8 cellular contexts compared by ENCODE assay signal in genomic region chr3:100335137-100335833, GRCh38. TPM values are rescaled to one million over a fixed set of nuclear protein-coding genes. Genes with fewer than 3 reads are reported as not detected.
A peak's percentile ranks its signal among the peaks of the same experiment; 100 is the strongest.
DNase-seq lines count a peak whose midpoint lies in the region; ATAC-seq and TF ChIP-seq lines count a peak whose summit lies in the region.

No MANE protein-coding gene starts in this region.

- H3K4me1 Mint-ChIP-seq in T-helper 1 cell treated with Interleukin-12 subunit alpha and Interleukin-12 subunit beta and Interleukin-4 antibody, amounts not matched to agents 30 μg/mL and 1 μg/mL, for 36 hours (ENCODE audit: low read depth): peaks cover 13% of the 10 kb centered on the region
- peaks cover 18% of the 10 kb centered on the region for H3K4me1 Mint-ChIP-seq in activated T-helper 2 cell treated with anti-CD3 and anti-CD28 coated beads, Interferon-gamma antibody, Interleukin-2, Interleukin-4, amounts not matched to agents 10 μg/mL and 5 μg/mL and 100 μg/mL, durations not matched to agents 14 hours and 24 hours and 36 hours (ENCODE audit: low read depth)

- TF ChIP-seq POLR2A in prostate gland (IDR thresholded peaks at IDR 0.05): no peak

- H3K27ac ChIP-seq in heart right ventricle: peak overlapping the region; percentile 46 to 94 (median 84)
- peak overlapping the region; percentile 79 to 82 for H3K27ac ChIP-seq in prostate gland

- H3K4me3 ChIP-seq in heart right ventricle (peak overlapping the region; percentile 46 to 85 (median 69)), prostate gland (peak overlapping the region; percentile 61 to 77)

- H3K36me3 ChIP-seq in heart right ventricle (peaks cover 0 to 16% (median 3%) of the 10 kb centered on the region in 9 donors), prostate gland (no peaks in the 10 kb centered on the region)

- peak overlapping the region; percentile 90 for H3K4me3 Mint-ChIP-seq in T-helper 1 cell treated with Interleukin-12 subunit alpha and Interleukin-12 subunit beta and Interleukin-4 antibody, amounts not matched to agents 30 μg/mL and 1 μg/mL, for 36 hours
- H3K4me3 Mint-ChIP-seq in activated T-helper 2 cell treated with anti-CD3 and anti-CD28 coated beads, Interferon-gamma antibody, Interleukin-2, Interleukin-4, amounts not matched to agents 10 μg/mL and 5 μg/mL and 100 μg/mL, durations not matched to agents 14 hours and 24 hours and 36 hours (ENCODE audit: low read depth): peak overlapping the region; percentile 99

- TF ChIP-seq CTCF in heart right ventricle (IDR thresholded peaks at IDR 0.05): no peak
- no peak for TF ChIP-seq CTCF in prostate gland (IDR thresholded peaks at IDR 0.05)

- no peaks in the 10 kb centered on the region for H3K9me3 ChIP-seq in heart right ventricle
- no peaks in the 10 kb centered on the region for H3K9me3 ChIP-seq in prostate gland

- peaks cover 2% of the 10 kb centered on the region for H3K36me3 Mint-ChIP-seq in T-helper 1 cell treated with Interleukin-12 subunit alpha and Interleukin-12 subunit beta and Interleukin-4 antibody, amounts not matched to agents 30 μg/mL and 1 μg/mL, for 36 hours (ENCODE audit: low read depth)
- peaks cover 15% of the 10 kb centered on the region for H3K36me3 Mint-ChIP-seq in activated T-helper 2 cell treated with anti-CD3 and anti-CD28 coated beads, Interferon-gamma antibody, Interleukin-2, Interleukin-4, amounts not matched to agents 10 μg/mL and 5 μg/mL and 100 μg/mL, durations not matched to agents 14 hours and 24 hours and 36 hours (ENCODE audit: low read depth)

- H3K27me3 Mint-ChIP-seq in T-helper 1 cell treated with Interleukin-12 subunit alpha and Interleukin-12 subunit beta and Interleukin-4 antibody, amounts not matched to agents 30 μg/mL and 1 μg/mL, for 36 hours (ENCODE audit: low read depth): no peaks in the 10 kb centered on the region
- no peaks in the 10 kb centered on the region for H3K27me3 Mint-ChIP-seq in activated T-helper 2 cell treated with anti-CD3 and anti-CD28 coated beads, Interferon-gamma antibody, Interleukin-2, Interleukin-4, amounts not matched to agents 10 μg/mL and 5 μg/mL and 100 μg/mL, durations not matched to agents 14 hours and 24 hours and 36 hours (ENCODE audit: low read depth)

- H3K4me1 ChIP-seq in heart right ventricle (peaks cover 0 to 21% (median 6%) of the 10 kb centered on the region in 9 donors), prostate gland (replicated peaks) (no peaks in the 10 kb centered on the region)

- WGBS in heart right ventricle, 2 donors: 54 to 55% methylated on average over 20 of the region's 20 CpGs
- WGBS in prostate gland: 59% methylated on average over 20 of the region's 20 CpGs

- ATAC-seq in HG02623 (IDR thresholded peaks at IDR 0.05; ENCODE audit: unreplicated experiment) (peak; percentile 40), heart right ventricle (peak in 3 of 8 donors; percentile 10 to 28 (median 11)), HG02970 (IDR thresholded peaks at IDR 0.05; ENCODE audit: low FRiP score, unreplicated experiment) (no peak)

- intact Hi-C loops in activated T-helper 2 cell treated with anti-CD3 and anti-CD28 coated beads, Interferon-gamma antibody, Interleukin-2, Interleukin-4, amounts not matched to agents 10 μg/mL and 5 μg/mL and 100 μg/mL, durations not matched to agents 14 hours and 24 hours and 36 hours (cut with micrococcal nuclease): loop anchor here (2.0 to 10.0 kb wide), 2 partner anchors 18 to 380 kb away; no protein-coding TSS in a partner anchor
- intact Hi-C loops in heart right ventricle (cut with DNase I): loop anchor here in 3 of 10 donors (5.0 to 10.0 kb wide), 3 partner anchors 67 to 160 kb away; partner anchors contain the start of genes LNP1 (in 1 of the 3), TBC1D23 (in 1 of the 3), TMEM45A (in 1 of the 3) and TOMM70 (in 1 of the 3)
- intact Hi-C loops in prostate gland (cut with DNase I): loop anchor here (10.0 kb wide), 1 partner anchor 70 kb away; the partner anchor contains the start of genes LNP1 and TOMM70

- no peaks in the 10 kb centered on the region for H3K27me3 ChIP-seq in heart right ventricle
- no peaks in the 10 kb centered on the region for H3K27me3 ChIP-seq in prostate gland (replicated peaks; ENCODE audit: insufficient read depth)

- no peaks in the 10 kb centered on the region for H3K9me3 Mint-ChIP-seq in T-helper 1 cell treated with Interleukin-12 subunit alpha and Interleukin-12 subunit beta and Interleukin-4 antibody, amounts not matched to agents 30 μg/mL and 1 μg/mL, for 36 hours
- no peaks in the 10 kb centered on the region for H3K9me3 Mint-ChIP-seq in activated T-helper 2 cell treated with anti-CD3 and anti-CD28 coated beads, Interferon-gamma antibody, Interleukin-2, Interleukin-4, amounts not matched to agents 10 μg/mL and 5 μg/mL and 100 μg/mL, durations not matched to agents 14 hours and 24 hours and 36 hours

- no peak for DNase-seq in T-helper 1 cell
- peak; percentile 58 for DNase-seq in NCI-H2227 (lab: John Stamatoyannopoulos, UW; ENCODE audit: unreplicated experiment)
- DNase-seq in activated T-helper 2 cell treated with anti-CD3 and anti-CD28 coated beads, Interferon-gamma antibody, Interleukin-2, Interleukin-4, amounts not matched to agents 10 μg/mL and 5 μg/mL and 100 μg/mL, durations not matched to agents 14 hours and 24 hours and 36 hours (ENCODE audit: low spot score): no peak
- no peak for DNase-seq in heart right ventricle
- no peak for DNase-seq in prostate gland (ENCODE audit: low spot score)

- H3K27ac Mint-ChIP-seq in T-helper 1 cell treated with Interleukin-12 subunit alpha and Interleukin-12 subunit beta and Interleukin-4 antibody, amounts not matched to agents 30 μg/mL and 1 μg/mL, for 36 hours: peak overlapping the region; percentile 90
- peak overlapping the region; percentile 99 for H3K27ac Mint-ChIP-seq in activated T-helper 2 cell treated with anti-CD3 and anti-CD28 coated beads, Interferon-gamma antibody, Interleukin-2, Interleukin-4, amounts not matched to agents 10 μg/mL and 5 μg/mL and 100 μg/mL, durations not matched to agents 14 hours and 24 hours and 36 hours

RNA-seq across cellular contexts. Expression of gene NIT2, which starts 0.7 kb away (rescaled TPM):
- 73.0 and 73.7 TPM in 2 replicates for total RNA-seq in activated T-helper 2 cell treated with anti-CD3 and anti-CD28 coated beads, Interferon-gamma antibody, Interleukin-2, Interleukin-4, amounts not matched to agents 10 μg/mL and 5 μg/mL and 100 μg/mL, durations not matched to agents 14 hours and 24 hours and 36 hours
- total RNA-seq in heart right ventricle: 10 to 100 TPM; 39.7 to 56.7 (median 46.6) TPM
- 10 to 100 TPM; 14.7 to 31.7 TPM for polyA plus RNA-seq in heart right ventricle
- 10 to 100 TPM; 21.4 to 32.4 TPM for total RNA-seq in prostate gland
